Comparison of ENCODE assay signal across 1 cellular context in genomic region chr12:6959376-6960290, GRCh38.
TF ChIP-seq lines count a peak whose summit lies in the region.

No MANE protein-coding gene starts in this region.

TF ChIP-seq in GM12878, 131 proteins besides CTCF, POLR2A, EP300 and RAD21 (continued from another document and continues in another):
- TF ChIP-seq, protein P1, sequence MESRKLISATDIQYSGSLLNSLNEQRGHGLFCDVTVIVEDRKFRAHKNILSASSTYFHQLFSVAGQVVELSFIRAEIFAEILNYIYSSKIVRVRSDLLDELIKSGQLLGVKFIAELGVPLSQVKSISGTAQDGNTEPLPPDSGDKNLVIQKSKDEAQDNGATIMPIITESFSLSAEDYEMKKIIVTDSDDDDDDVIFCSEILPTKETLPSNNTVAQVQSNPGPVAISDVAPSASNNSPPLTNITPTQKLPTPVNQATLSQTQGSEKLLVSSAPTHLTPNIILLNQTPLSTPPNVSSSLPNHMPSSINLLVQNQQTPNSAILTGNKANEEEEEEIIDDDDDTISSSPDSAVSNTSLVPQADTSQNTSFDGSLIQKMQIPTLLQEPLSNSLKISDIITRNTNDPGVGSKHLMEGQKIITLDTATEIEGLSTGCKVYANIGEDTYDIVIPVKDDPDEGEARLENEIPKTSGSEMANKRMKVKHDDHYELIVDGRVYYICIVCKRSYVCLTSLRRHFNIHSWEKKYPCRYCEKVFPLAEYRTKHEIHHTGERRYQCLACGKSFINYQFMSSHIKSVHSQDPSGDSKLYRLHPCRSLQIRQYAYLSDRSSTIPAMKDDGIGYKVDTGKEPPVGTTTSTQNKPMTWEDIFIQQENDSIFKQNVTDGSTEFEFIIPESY (IDR thresholded peaks at IDR 0.05), result no peak
- TF ChIP-seq SMC3 (IDR thresholded peaks at IDR 0.05; ENCODE audit: borderline replicate concordance, low read length) (no peak), IRF3 (IDR thresholded peaks at IDR 0.05) (no peak), SMAD1 (IDR thresholded peaks at IDR 0.05; ENCODE audit: low read depth, partially characterized antibody) (no peak), PML (IDR thresholded peaks at IDR 0.05; ENCODE audit: low read length) (no peak), RELA (IDR thresholded peaks at IDR 0.05; ENCODE audit: borderline replicate concordance, partially characterized antibody) (no peak), NRF1 (conservative IDR thresholded peaks at IDR 0.05; ENCODE audit: low read depth, low read length) (no peak), TCF3 (IDR thresholded peaks at IDR 0.05; ENCODE audit: borderline replicate concordance, insufficient read depth, low read depth, low read length) (no peak), NR2C1 (IDR thresholded peaks at IDR 0.05) (peak; percentile 51), ZNF207 (IDR thresholded peaks at IDR 0.05; ENCODE audit: borderline replicate concordance) (no peak), SRF (IDR thresholded peaks at IDR 0.05; ENCODE audit: low read depth in 2 of 2, low read length in 2 of 2) (no peak), MYB (IDR thresholded peaks at IDR 0.05; ENCODE audit: borderline replicate concordance, low read depth, low read length) (no peak), ZSCAN29 (IDR thresholded peaks at IDR 0.05) (no peak), CHD4 (IDR thresholded peaks at IDR 0.05) (no peak; the same call in 1 of the 2 replicates), SMARCA5 (IDR thresholded peaks at IDR 0.05) (0 out of 2 replicates have a peak, but pooled peaks have one; percentile 26), KDM1A (IDR thresholded peaks at IDR 0.05; ENCODE audit: borderline replicate concordance) (no peak), MEF2B (IDR thresholded peaks at IDR 0.05; ENCODE audit: partially characterized antibody, poor library complexity, severe bottlenecking) (peak; percentile 89), NFXL1 (IDR thresholded peaks at IDR 0.05; ENCODE audit: borderline replicate concordance) (no peak), ZBTB40 (IDR thresholded peaks at IDR 0.05; ENCODE audit: borderline replicate concordance) (no peak), ZBTB11 (CRISPR knock-in tag; IDR thresholded peaks at IDR 0.05) (no peak), RB1 (IDR thresholded peaks at IDR 0.05; ENCODE audit: borderline replicate concordance) (peak; percentile 69; the same call in 1 of the 2 replicates), TAF1 (IDR thresholded peaks at IDR 0.05; ENCODE audit: borderline replicate concordance, low read depth, low read length) (no peak), TARDBP (IDR thresholded peaks at IDR 0.05; ENCODE audit: borderline replicate concordance) (no peak), GATAD2B (conservative IDR thresholded peaks at IDR 0.05; ENCODE audit: low read depth) (peak; percentile 98), NR2F1 (conservative IDR thresholded peaks at IDR 0.05) (peak; percentile 99), EGR1 (IDR thresholded peaks at IDR 0.05; ENCODE audit: borderline replicate concordance in 1 of 2, low read depth in 2 of 2, low read length in 2 of 2) (no peak), MTA3 (IDR thresholded peaks at IDR 0.05; ENCODE audit: borderline replicate concordance, low read length) (no peak), ATF7 (IDR thresholded peaks at IDR 0.05; ENCODE audit: low read depth) (peak; percentile 97), CEBPZ (IDR thresholded peaks at IDR 0.05; ENCODE audit: low read depth, low read length) (no peak), RBBP5 (conservative IDR thresholded peaks at IDR 0.05) (no peak), POLR2AphosphoS2 (IDR thresholded peaks at IDR 0.05; ENCODE audit: low read depth, low read length) (no peak), ETV6 (conservative IDR thresholded peaks at IDR 0.05 in 1 of 2, IDR thresholded peaks at IDR 0.05 in 1 of 2; ENCODE audit: borderline replicate concordance in 1 of 2, low read depth in 1 of 2) (no peak; a peak in 1 of 4 replicates), ZZZ3 (IDR thresholded peaks at IDR 0.05; ENCODE audit: control insufficient read depth, insufficient read length, low read depth) (no peak), HDGF (IDR thresholded peaks at IDR 0.05) (peak; percentile 91), ESRRA (IDR thresholded peaks at IDR 0.05; ENCODE audit: low read length) (no peak), STAT3 (IDR thresholded peaks at IDR 0.05; ENCODE audit: low read depth, low read length) (no peak), RCOR1 (conservative IDR thresholded peaks at IDR 0.05; ENCODE audit: low read depth, low read length) (no peak), YBX1 (IDR thresholded peaks at IDR 0.05) (no peak), MAX (IDR thresholded peaks at IDR 0.05; ENCODE audit: low read depth, low read length) (no peak), CHD2 (IDR thresholded peaks at IDR 0.05; ENCODE audit: borderline replicate concordance, low read depth, low read length) (peak; percentile 35; the same call in 1 of the 2 replicates)
- TF ChIP-seq, protein P2, sequence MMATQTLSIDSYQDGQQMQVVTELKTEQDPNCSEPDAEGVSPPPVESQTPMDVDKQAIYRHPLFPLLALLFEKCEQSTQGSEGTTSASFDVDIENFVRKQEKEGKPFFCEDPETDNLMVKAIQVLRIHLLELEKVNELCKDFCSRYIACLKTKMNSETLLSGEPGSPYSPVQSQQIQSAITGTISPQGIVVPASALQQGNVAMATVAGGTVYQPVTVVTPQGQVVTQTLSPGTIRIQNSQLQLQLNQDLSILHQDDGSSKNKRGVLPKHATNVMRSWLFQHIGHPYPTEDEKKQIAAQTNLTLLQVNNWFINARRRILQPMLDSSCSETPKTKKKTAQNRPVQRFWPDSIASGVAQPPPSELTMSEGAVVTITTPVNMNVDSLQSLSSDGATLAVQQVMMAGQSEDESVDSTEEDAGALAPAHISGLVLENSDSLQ (IDR thresholded peaks at IDR 0.05), result no peak
- TF ChIP-seq, protein P3, sequence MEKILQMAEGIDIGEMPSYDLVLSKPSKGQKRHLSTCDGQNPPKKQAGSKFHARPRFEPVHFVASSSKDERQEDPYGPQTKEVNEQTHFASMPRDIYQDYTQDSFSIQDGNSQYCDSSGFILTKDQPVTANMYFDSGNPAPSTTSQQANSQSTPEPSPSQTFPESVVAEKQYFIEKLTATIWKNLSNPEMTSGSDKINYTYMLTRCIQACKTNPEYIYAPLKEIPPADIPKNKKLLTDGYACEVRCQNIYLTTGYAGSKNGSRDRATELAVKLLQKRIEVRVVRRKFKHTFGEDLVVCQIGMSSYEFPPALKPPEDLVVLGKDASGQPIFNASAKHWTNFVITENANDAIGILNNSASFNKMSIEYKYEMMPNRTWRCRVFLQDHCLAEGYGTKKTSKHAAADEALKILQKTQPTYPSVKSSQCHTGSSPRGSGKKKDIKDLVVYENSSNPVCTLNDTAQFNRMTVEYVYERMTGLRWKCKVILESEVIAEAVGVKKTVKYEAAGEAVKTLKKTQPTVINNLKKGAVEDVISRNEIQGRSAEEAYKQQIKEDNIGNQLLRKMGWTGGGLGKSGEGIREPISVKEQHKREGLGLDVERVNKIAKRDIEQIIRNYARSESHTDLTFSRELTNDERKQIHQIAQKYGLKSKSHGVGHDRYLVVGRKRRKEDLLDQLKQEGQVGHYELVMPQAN (conservative IDR thresholded peaks at IDR 0.05), result peak; percentile 25; the same call in 1 of the 2 replicates
